ENCODE assay signal across 3 cellular contexts in the genomic region with DNA sequence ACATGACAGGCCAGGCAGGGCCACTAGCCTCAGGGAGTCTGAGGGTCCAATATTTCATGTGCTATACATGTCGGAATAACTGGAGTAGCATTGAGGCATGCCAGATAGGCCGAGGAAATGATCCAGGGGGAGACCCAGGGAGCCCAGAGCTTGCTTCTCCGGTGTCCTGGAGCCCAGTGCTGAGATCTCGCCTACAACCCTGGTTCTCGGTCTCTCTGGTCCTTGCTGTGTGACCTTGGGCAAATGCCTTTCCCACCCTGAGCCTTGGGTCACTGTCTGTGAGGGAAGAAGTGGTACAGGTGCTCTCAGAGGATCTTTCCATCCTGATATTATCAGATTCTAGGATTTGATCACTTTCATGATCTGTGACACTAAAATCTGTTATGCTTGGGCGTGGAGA.
TF ChIP-seq lines count a peak whose summit lies in the region.

No MANE protein-coding gene starts in this region.

TF ChIP-seq in A549, 52 proteins besides CTCF, POLR2A, EP300 and RAD21:
- TF ChIP-seq ZFP36 (IDR thresholded peaks at IDR 0.05; ENCODE audit: borderline replicate concordance, partially characterized antibody), result peak; percentile 45
- TF ChIP-seq RFX5 (IDR thresholded peaks at IDR 0.05), result no peak

TF ChIP-seq in HEK293, 187 proteins besides CTCF, POLR2A, EP300 and RAD21:
- TF ChIP-seq ZNF132 (tag by site-specific recombination; IDR thresholded peaks at IDR 0.05; ENCODE audit: borderline replicate concordance) (no peak), ZNF768 (tag by site-specific recombination; IDR thresholded peaks at IDR 0.05) (peak; percentile 78)

TF ChIP-seq in K562, 482 proteins besides CTCF, POLR2A, EP300 and RAD21:
- peak; percentile 50; the same call in 1 of the 2 replicates for TF ChIP-seq BCOR (IDR thresholded peaks at IDR 0.05)
- no peak for TF ChIP-seq MAFK (IDR thresholded peaks at IDR 0.05; ENCODE audit: low read length)
- TF ChIP-seq BRD9 (IDR thresholded peaks at IDR 0.05; ENCODE audit: low read depth, partially characterized antibody), result peak; percentile 64
- TF ChIP-seq ZNF121 (CRISPR knock-in tag; conservative IDR thresholded peaks at IDR 0.05), result peak; percentile 29; the same call in 1 of the 2 replicates
- no peak for TF ChIP-seq KLF16 (IDR thresholded peaks at IDR 0.05)
- peak; percentile 67 for TF ChIP-seq ZFP36 (IDR thresholded peaks at IDR 0.05; ENCODE audit: low read depth, low read length, partially characterized antibody)
- TF ChIP-seq RBM25 (IDR thresholded peaks at IDR 0.05; ENCODE audit: low read depth, low read length, severe bottlenecking), result peak; percentile 71
- TF ChIP-seq ADNP (tag; IDR thresholded peaks at IDR 0.05), result peak; percentile 38; the same call in 1 of the 2 replicates
- no peak for TF ChIP-seq MXI1 (IDR thresholded peaks at IDR 0.05; ENCODE audit: low read depth, low read length)
